ENCODE assay signal across 19 cellular contexts in the genomic region with DNA sequence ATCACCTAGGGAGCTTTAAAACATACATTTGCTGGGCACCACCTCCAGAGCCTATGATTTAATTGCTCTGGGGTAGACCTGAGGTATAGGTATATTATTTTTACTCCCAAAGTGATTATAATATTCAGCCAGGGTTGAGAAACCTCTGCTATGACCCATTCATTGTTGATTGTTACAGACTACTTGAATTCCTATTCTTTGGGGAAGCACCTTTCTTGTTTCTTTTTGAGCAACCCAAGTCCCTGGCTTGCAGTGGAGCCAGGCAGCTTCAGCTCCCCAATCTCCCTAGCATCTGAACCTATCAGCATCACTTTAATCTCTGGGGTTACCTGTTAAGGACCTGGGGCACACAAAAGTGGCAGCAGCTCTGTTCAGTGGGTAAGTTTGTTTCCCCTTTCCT. TPM values are rescaled to one million over a fixed set of nuclear protein-coding genes. Genes with fewer than 3 reads are reported as not detected.
DNase-seq lines count a peak whose midpoint lies in the region; ATAC-seq and TF ChIP-seq lines count a peak whose summit lies in the region.
"Had no signal": no experiment of that assay in that cellular context is flagged by ENCODE, and none has a peak within 500 bp of the region (broad histone marks: within the 10 kb centered on the region; RNA-seq: fewer than 3 reads in every experiment).

No MANE protein-coding gene starts in this region.

- H3K9ac ChIP-seq in IMR-90 (ENCODE audit: low read depth, low read length): peak overlapping the region; percentile 60

- no peaks in the 10 kb centered on the region for H3K27me3 ChIP-seq in GM23338 (ENCODE audit: insufficient read depth)
- no peaks in the 10 kb centered on the region for H3K27me3 ChIP-seq in IMR-90 (ENCODE audit: control insufficient read depth, insufficient read depth, low read length)
- no peaks in the 10 kb centered on the region for H3K27me3 ChIP-seq in transverse colon
- H3K27me3 ChIP-seq in effector memory CD4-positive, alpha-beta T cell (replicated peaks; ENCODE audit: control insufficient read depth, insufficient read depth, low read length, poor library complexity, severe bottlenecking): no peaks in the 10 kb centered on the region
- H3K27me3 ChIP-seq: pancreas had no signal

- CTCF ChIA-PET in IMR-90 (lab: Yijun Ruan, JAX): interaction anchor here (0.6 to 1.4 kb wide), 5 partner anchors 9 to 549 kb away, joined by 3 to 5 read pairs (median 4); partner anchors contain the start of gene PRKG1

- no TSS peak for BruUV-seq in IMR-90 (replicated peaks; lab: Mats Ljungman, UMichigan)

- peak overlapping the region; percentile 62 to 91 for H4K8ac ChIP-seq in IMR-90 (ENCODE audit: low read depth in 2 of 2, low read length in 2 of 2)

- peak overlapping the region; percentile 69; the same call in 1 of the 2 replicates for H4K5ac ChIP-seq in IMR-90 (ENCODE audit: low read depth, low read length)

- H3K36me3 ChIP-seq in GM23338 (ENCODE audit: insufficient read depth) (no peaks in the 10 kb centered on the region), IMR-90 (ENCODE audit: control insufficient read depth, insufficient read depth, low read length) (no peaks in the 10 kb centered on the region), transverse colon (no peaks in the 10 kb centered on the region)
- H3K36me3 ChIP-seq in effector memory CD4-positive, alpha-beta T cell (ENCODE audit: control insufficient read depth, insufficient read depth, low read length): no peaks in the 10 kb centered on the region
- H3K36me3 ChIP-seq: pancreas had no signal

- no peak overlapping the region for H3K4me3 ChIP-seq in GM23338
- no peak overlapping the region for H3K4me3 ChIP-seq in IMR-90 (ENCODE audit: insufficient read depth, low read depth, low read length)
- H3K4me3 ChIP-seq in transverse colon: no peak overlapping the region
- no peak overlapping the region for H3K4me3 ChIP-seq in effector memory CD4-positive, alpha-beta T cell (ENCODE audit: insufficient read depth, low read depth, low read length, poor library complexity, severe bottlenecking)
- H3K4me3 ChIP-seq: pancreas had no signal

- H2BK20ac ChIP-seq in IMR-90 (ENCODE audit: low read depth, low read length): peak overlapping the region; percentile 64

- no peaks in the 10 kb centered on the region for H3K9me2 ChIP-seq in GM23338 (ENCODE audit: insufficient read depth)

- H3K36me3 Mint-ChIP-seq in GM23338 (ENCODE audit: low read depth): no peaks in the 10 kb centered on the region
- no peaks in the 10 kb centered on the region for H3K36me3 Mint-ChIP-seq in mesothelial cell of epicardium
- no peaks in the 10 kb centered on the region for H3K36me3 Mint-ChIP-seq in nephron progenitor cell (ENCODE audit: low read depth)
- H3K36me3 Mint-ChIP-seq: immature natural killer cell had no signal

- H3K14ac ChIP-seq in IMR-90 (replicated peaks; ENCODE audit: low read depth, low read length): peak overlapping the region; percentile 75

- peak overlapping the region; percentile 41; the same call in 1 of the 3 replicates for H2BK15ac ChIP-seq in IMR-90 (ENCODE audit: low read depth, low read length)

- H3K27me3 Mint-ChIP-seq in GM23338 (ENCODE audit: insufficient read depth, low read depth, poor library complexity): peaks cover 2% of the 10 kb centered on the region
- H3K27me3 Mint-ChIP-seq in mesothelial cell of epicardium (ENCODE audit: low read depth): no peaks in the 10 kb centered on the region
- H3K27me3 Mint-ChIP-seq in nephron progenitor cell (ENCODE audit: low read depth, poor library complexity): no peaks in the 10 kb centered on the region

- H3K9me1 ChIP-seq in IMR-90 (ENCODE audit: insufficient read depth, low read length): peaks cover 7% of the 10 kb centered on the region

- TF ChIP-seq CTCF in GM23338 (conservative IDR thresholded peaks at IDR 0.05; ENCODE audit: low read depth in 2 of 2) (no peak), IMR-90 (conservative IDR thresholded peaks at IDR 0.05; ENCODE audit: low read depth, low read length) (no peak), mesothelial cell of epicardium (IDR thresholded peaks at IDR 0.05; ENCODE audit: unreplicated experiment) (no peak), transverse colon (IDR thresholded peaks at IDR 0.05) (no peak), nephron progenitor cell (IDR thresholded peaks at IDR 0.05) (no peak)

- ATAC-seq in GM23338: peak; percentile 40
- ATAC-seq in IMR-90 (ENCODE audit: low read depth): no peak
- ATAC-seq in HG02981 (IDR thresholded peaks at IDR 0.05; ENCODE audit: unreplicated experiment): no peak
- ATAC-seq: activated CD4-positive, CD25-positive, alpha-beta regulatory T cell treated with anti-CD3 and anti-CD28 coated beads, Interleukin-2, amount 50 U/mL, for 24 hours; activated T-helper 17 cell treated with anti-CD3 and anti-CD28 coated beads, Interleukin-2, amount 50 U/mL, for 72 hours had no signal

- peak overlapping the region; percentile 69; the same call in 1 of the 2 replicates for H2AK5ac ChIP-seq in IMR-90 (ENCODE audit: low read depth, low read length)

- H3K4ac ChIP-seq in IMR-90 (ENCODE audit: low read depth, low read length): peak overlapping the region; percentile 71

- no peaks in the 10 kb centered on the region for H3K9me3 ChIP-seq in IMR-90 (ENCODE audit: control insufficient read depth, insufficient read depth, low read length)
- no peaks in the 10 kb centered on the region for H3K9me3 ChIP-seq in transverse colon
- H3K9me3 ChIP-seq in effector memory CD4-positive, alpha-beta T cell (ENCODE audit: control insufficient read depth, low read length): no peaks in the 10 kb centered on the region
- H3K9me3 ChIP-seq: pancreas had no signal

- no peaks in the 10 kb centered on the region for H3K9me3 Mint-ChIP-seq in GM23338
- no peaks in the 10 kb centered on the region for H3K9me3 Mint-ChIP-seq in mesothelial cell of epicardium
- no peaks in the 10 kb centered on the region for H3K9me3 Mint-ChIP-seq in nephron progenitor cell
- H3K9me3 Mint-ChIP-seq: activated T-helper 17 cell treated with anti-CD3 and anti-CD28 coated beads, Interleukin-2, amount 50 U/mL, for 72 hours; T-helper 2 cell treated with Interferon-gamma antibody and Interleukin-4, amounts not matched to agents 5 μg/mL and 100 μg/mL, for 36 hours had no signal

- H3K23ac ChIP-seq in IMR-90 (ENCODE audit: low read depth, low read length): peak overlapping the region; percentile 63

- H2BK5ac ChIP-seq in IMR-90 (ENCODE audit: low read depth, low read length, poor library complexity, severe bottlenecking): peak overlapping the region; percentile 17

- peak overlapping the region; percentile 24; the same call in 1 of the 2 replicates for H3K18ac ChIP-seq in IMR-90 (ENCODE audit: low read depth, low read length)

- in situ Hi-C loops in IMR-90 (cut with MboI; ENCODE audit: low sequenced_read_pairs): no loop called here
- in situ Hi-C loops in transverse colon (cut with MboI; ENCODE audit: low pct_ligation_motif_present in 1 of 4, low pct_unique_long_range_greater_than_20kb in 1 of 4, low sequenced_read_pairs in 3 of 4): no loop called here

- peak; percentile 29 for DNase-seq in GM23338 (ENCODE audit: low spot score)
- DNase-seq in IMR-90: no peak
- no peak for DNase-seq in mesothelial cell of epicardium (ENCODE audit: low spot score in 2 of 2, unreplicated experiment in 2 of 2)
- no peak for DNase-seq in transverse colon
- DNase-seq in effector memory CD4-positive, alpha-beta T cell: no peak
- no peak for DNase-seq in 8988T
- DNase-seq in nephron progenitor cell: no peak
- DNase-seq: dermis blood vessel endothelial cell; erythroblast; immature natural killer cell; NCI-H748 treated with DMSO at 0.1 percent for 48 hours; pancreas; PC-3; stimulated activated CD4-positive, alpha-beta T cell treated with anti-CD3 and anti-CD28 coated beads, Interleukin-4, amount 100 ng/mL, for 1 hour had no signal

- H3K4me2 ChIP-seq in GM23338: peak overlapping the region; percentile 52
- H3K4me2 ChIP-seq in IMR-90 (ENCODE audit: low read depth, low read length): peak overlapping the region; percentile 40

- dilution Hi-C loops in IMR-90 (cut with HindIII; ENCODE audit: low sequenced_read_pairs, unreplicated experiment): no loop called here

- peak overlapping the region; percentile 65 for H2BK120ac ChIP-seq in IMR-90 (ENCODE audit: low read depth, low read length)

- intact Hi-C loops in IMR-90 (cut with micrococcal nuclease) (no loop called here), transverse colon (cut with DNase I; ENCODE audit: low total_unique reads) (no loop called here)

- POLR2A ChIA-PET in IMR-90 (lab: Charles Lee; ENCODE audit: unreplicated experiment): interaction anchor here (0.6 kb wide), 1 partner anchor 31 kb away, joined by 5 read pairs; no protein-coding TSS in a partner anchor

- H3K4me1 Mint-ChIP-seq in GM23338: peaks cover 51% of the 10 kb centered on the region
- H3K4me1 Mint-ChIP-seq in mesothelial cell of epicardium: peaks cover 51% of the 10 kb centered on the region
- peaks cover 29% of the 10 kb centered on the region for H3K4me1 Mint-ChIP-seq in nephron progenitor cell
- H3K4me1 Mint-ChIP-seq: activated T-helper 17 cell treated with anti-CD3 and anti-CD28 coated beads, Interleukin-2, amount 50 U/mL, for 72 hours; immature natural killer cell had no signal

- no peak overlapping the region for H2AK9ac ChIP-seq in IMR-90 (replicated peaks; ENCODE audit: low read depth, low read length, poor library complexity)

- peaks cover 21 to 62% of the 10 kb centered on the region in 2 experiments for H3K79me1 ChIP-seq in IMR-90 (ENCODE audit: low read depth in 1 of 2, low read length in 2 of 2)

- TF ChIP-seq EP300 in transverse colon (IDR thresholded peaks at IDR 0.05; ENCODE audit: low read depth): no peak

- peaks cover 16% of the 10 kb centered on the region for H3K79me2 ChIP-seq in GM23338 (replicated peaks; ENCODE audit: insufficient read depth)

- H4K91ac ChIP-seq in IMR-90 (ENCODE audit: insufficient read depth, low read depth, low read length): peak overlapping the region; percentile 67

- no peak for TF ChIP-seq RAD21 in IMR-90 (IDR thresholded peaks at IDR 0.05; ENCODE audit: low read length)

- H2AFZ ChIP-seq in GM23338: no peak overlapping the region
- H2AFZ ChIP-seq in IMR-90 (replicated peaks; ENCODE audit: low read length, poor library complexity): no peak overlapping the region

- H3F3A ChIP-seq in GM23338 (replicated peaks; ENCODE audit: low read depth): no peaks in the 10 kb centered on the region

- TF ChIP-seq POLR2A in IMR-90 (IDR thresholded peaks at IDR 0.05; ENCODE audit: low read depth, low read length) (no peak), transverse colon (IDR thresholded peaks at IDR 0.05) (no peak)

- H3K4me1 ChIP-seq in GM23338 (ENCODE audit: insufficient read depth) (peaks cover 42% of the 10 kb centered on the region), IMR-90 (ENCODE audit: control insufficient read depth, insufficient read depth, low read length) (peaks cover 7% of the 10 kb centered on the region), transverse colon (peaks cover 0 to 14% (median 3%) of the 10 kb centered on the region in 4 donors)
- H3K4me1 ChIP-seq in effector memory CD4-positive, alpha-beta T cell (ENCODE audit: control insufficient read depth, insufficient read depth, low read length, poor library complexity, severe bottlenecking): no peaks in the 10 kb centered on the region
- H3K4me1 ChIP-seq: pancreas had no signal

- H3K27ac Mint-ChIP-seq in GM23338: peak overlapping the region; percentile 94
- H3K27ac Mint-ChIP-seq in mesothelial cell of epicardium: peak overlapping the region; percentile 78
- H3K27ac Mint-ChIP-seq in nephron progenitor cell: no peak overlapping the region
- H3K27ac Mint-ChIP-seq: activated T-helper 17 cell treated with anti-CD3 and anti-CD28 coated beads, Interleukin-2, amount 50 U/mL, for 72 hours; immature natural killer cell; T-helper 2 cell treated with Interferon-gamma antibody and Interleukin-4, amounts not matched to agents 5 μg/mL and 100 μg/mL, for 36 hours had no signal

- H3K56ac ChIP-seq in IMR-90 (ENCODE audit: extremely low read depth, insufficient read depth, low read length): no peak overlapping the region

- H3K27ac ChIP-seq in GM23338 (ENCODE audit: low read depth) (peak overlapping the region; percentile 63), IMR-90 (ENCODE audit: insufficient read depth, low read length) (peak overlapping the region; percentile 59; the same call in 1 of the 2 replicates), transverse colon (peak overlapping the region; percentile 67 to 77 (median 72))
- no peak overlapping the region for H3K27ac ChIP-seq in effector memory CD4-positive, alpha-beta T cell (ENCODE audit: insufficient read depth, low read length, poor library complexity, severe bottlenecking)
- H3K27ac ChIP-seq: HL-60, pancreas had no signal

- H4K20me1 ChIP-seq in GM23338 (replicated peaks; ENCODE audit: insufficient read depth): no peaks in the 10 kb centered on the region
- no peaks in the 10 kb centered on the region; the same call in 1 of the 2 replicates for H4K20me1 ChIP-seq in IMR-90 (ENCODE audit: insufficient read depth, low read length)

- H3K4me3 Mint-ChIP-seq in GM23338: peak overlapping the region; percentile 51; the same call in 2 of the 3 replicates
- no peak overlapping the region for H3K4me3 Mint-ChIP-seq in mesothelial cell of epicardium
- no peak overlapping the region for H3K4me3 Mint-ChIP-seq in nephron progenitor cell
- H3K4me3 Mint-ChIP-seq: activated T-helper 17 cell treated with anti-CD3 and anti-CD28 coated beads, Interleukin-2, amount 50 U/mL, for 72 hours; immature natural killer cell; T-helper 2 cell treated with Interferon-gamma antibody and Interleukin-4, amounts not matched to agents 5 μg/mL and 100 μg/mL, for 36 hours had no signal

RNA-seq across cellular contexts. Expression of gene PRKG1, which starts 8.6 kb away (rescaled TPM):
- 18.2 and 22.8 TPM in 2 replicates for total RNA-seq in GM23338 (2014; rRNA removed; shearing (Covaris generic))
- polyA plus RNA-seq in GM23338 (2016; fragmentation: Nextera tagmentation; extraction: Ambion mirVana) (17.3 and 21.1 TPM in 2 replicates), IMR-90 (2012; rRNA removed) (3.1 and 3.5 TPM in 2 replicates)
- total RNA-seq in IMR-90 (2012; rRNA removed) (18.3 and 22.5 TPM in 2 replicates), mesothelial cell of epicardium (35.0 to 37.0 TPM (median 35.9 TPM) in 3 replicates), transverse colon (10 to 100 TPM; 17.6 to 30.6 (median 26.9) TPM)
- polyA plus RNA-seq in IMR-90 (2012; cell fraction: cytosol; rRNA removed): 2.4 and 3.2 TPM in 2 replicates
- polyA plus RNA-seq in IMR-90 (2012; cell fraction: nucleus; rRNA removed; ENCODE audit: low replicate concordance): 4.1 and 6.9 TPM in 2 replicates
